Comparison of ENCODE assay signal across 8 cellular contexts in genomic region chr19:3982701-3983541, GRCh38. TPM values are rescaled to one million over a fixed set of nuclear protein-coding genes. Genes with fewer than 3 reads are reported as not detected.
DNase-seq lines count a peak whose midpoint lies in the region; ATAC-seq and TF ChIP-seq lines count a peak whose summit lies in the region.

No MANE protein-coding gene starts in this region.

- peaks cover 34% of the 10 kb centered on the region for H3K4me1 ChIP-seq in SJSA1 (replicated peaks)
- peaks cover 44% of the 10 kb centered on the region for H3K4me1 ChIP-seq in psoas muscle

- no peak overlapping the region for H3K27ac ChIP-seq in SJSA1
- peak overlapping the region; percentile 93 for H3K27ac ChIP-seq in epithelial cell of prostate
- H3K27ac ChIP-seq in psoas muscle, result peak overlapping the region; percentile 95

- H3K27me3 ChIP-seq in SJSA1 (replicated peaks), result no peaks in the 10 kb centered on the region
- H3K27me3 ChIP-seq in psoas muscle (ENCODE audit: insufficient read depth in 3 of 3, low read length in 2 of 3), result no peaks in the 10 kb centered on the region

- H3K9me3 ChIP-seq in SJSA1 (replicated peaks), result no peaks in the 10 kb centered on the region
- no peaks in the 10 kb centered on the region for H3K9me3 ChIP-seq in psoas muscle

- no peak for TF ChIP-seq CTCF in GM12875 (IDR thresholded peaks at IDR 0.05; ENCODE audit: borderline replicate concordance, insufficient read depth, low read depth, low read length)
- TF ChIP-seq CTCF in psoas muscle (IDR thresholded peaks at IDR 0.05), result no peak

- intact Hi-C loops in psoas muscle (cut with DNase I), result loop anchor here in 1 of 2 donors (5.0 to 10.0 kb wide), 2 partner anchors 79 to 222 kb away; no protein-coding TSS in a partner anchor

- H3K4me3 ChIP-seq in GM12875 (ENCODE audit: low read depth, low read length) (peak overlapping the region; percentile 97), SJSA1 (peak overlapping the region; percentile 94), psoas muscle (peak overlapping the region; percentile 91)

- peak in 1 of 2 experiments; percentile 71 for DNase-seq in SJSA1 (ENCODE audit: low read depth in 1 of 2, low spot score in 2 of 2)
- DNase-seq in epithelial cell of prostate (ENCODE audit: low read depth, low spot score), result no peak
- peak; percentile 63 to 82 for DNase-seq in psoas muscle
- DNase-seq in erythroblast (lab: John Stamatoyannopoulos, UW), result no peak
- DNase-seq in NCI-H2029 (lab: John Stamatoyannopoulos, UW), result no peak
- no peak for DNase-seq in NCI-H2171 treated with DMSO at 0.1 percent for 48 hours (lab: John Stamatoyannopoulos, UW)

- 79 to 82% (median 81%) methylated on average over 40 of the region's 40 CpGs for WGBS in psoas muscle, 3 donors

- ATAC-seq in psoas muscle, result peak; percentile 59 to 65 (median 62)
- no peak for ATAC-seq in HG03135 (IDR thresholded peaks at IDR 0.05; ENCODE audit: unreplicated experiment)

- no peak for TF ChIP-seq POLR2A in erythroblast (IDR thresholded peaks at IDR 0.05; ENCODE audit: low read length)

- H3K36me3 ChIP-seq in SJSA1, result peaks cover 73% of the 10 kb centered on the region
- peaks cover 34 to 67% of the 10 kb centered on the region in 2 donors for H3K36me3 ChIP-seq in psoas muscle (ENCODE audit: insufficient read depth in 1 of 2, low read depth in 1 of 2)

RNA-seq across cellular contexts. Expression of gene EEF2, which starts 2.3 kb away (rescaled TPM):
- total RNA-seq in SJSA1 (2014; rRNA removed; shearing (Covaris generic)), result 1,069 and 1,568 TPM in 2 replicates
- total RNA-seq in psoas muscle, result 1,000 to 10,000 TPM; 2,332 to 3,628 (median 2,726) TPM
- 1,000 to 10,000 TPM; 1,416 to 1,891 (median 1,484) TPM for polyA plus RNA-seq in psoas muscle

RNA-seq across cellular contexts. Expression of gene DAPK3, which starts 12.0 kb away (rescaled TPM):
- 151 and 202 TPM in 2 replicates for total RNA-seq in SJSA1 (2014; rRNA removed; shearing (Covaris generic))
- total RNA-seq in psoas muscle, result 100 to 1,000 TPM in 3 of 4 donors, 10 to 100 TPM in 1; 92.6 to 142 (median 105) TPM
- 100 to 1,000 TPM; 148 to 176 (median 165) TPM for polyA plus RNA-seq in psoas muscle

RNA-seq across cellular contexts. Expression of gene PIAS4, which starts 24.6 kb away (rescaled TPM):
- 17.3 and 20.7 TPM in 2 replicates for total RNA-seq in SJSA1 (2014; rRNA removed; shearing (Covaris generic))
- 10 to 100 TPM; 14.6 to 27.2 (median 17.0) TPM for total RNA-seq in psoas muscle
- 10 to 100 TPM; 12.7 to 21.8 (median 14.6) TPM for polyA plus RNA-seq in psoas muscle

RNA-seq across cellular contexts. Expression of gene NMRK2, which starts 50.1 kb away (rescaled TPM):
- not detected in 2 replicates for total RNA-seq in SJSA1 (2014; rRNA removed; shearing (Covaris generic))
- 100 to 1,000 TPM in 1 of 4 donors, 10 to 100 TPM in 2, 1 to 10 TPM in 1; 9.0 to 755 (median 89.4) TPM for total RNA-seq in psoas muscle
- 100 to 1,000 TPM in 2 of 3 donors, 10 to 100 TPM in 1; 45.2 to 636 (median 602) TPM for polyA plus RNA-seq in psoas muscle

Comparison
In these comparisons a context has a peak if more than half of its experiments do, and no peak if none do; other contexts are left out.
1. DNase-seq: peak in psoas muscle (2 of 2); none in epithelial cell of prostate (single experiment), erythroblast (0 of 2), NCI-H2029 (single experiment) and NCI-H2171 treated with DMSO at 0.1 percent for 48 hours (single experiment).
2. Peak in every context shown above with its lines, with median percentiles within 50 percentile points of each other: H3K4me3 ChIP-seq.